In genomic region chr6:82006027-82006738, GRCh38 we compare ENCODE assay signal across 7 cellular contexts.
DNase-seq lines count a peak whose midpoint lies in the region; ATAC-seq, FAIRE-seq and TF ChIP-seq lines count a peak whose summit lies in the region.

No MANE protein-coding gene starts in this region.

- no peak for TF ChIP-seq POLR2A in GM12891 (IDR thresholded peaks at IDR 0.05; ENCODE audit: low read depth, low read length)

- FAIRE-seq in GM12891 (lab: Jason Lieb, UNC) = peak; percentile 20

- H3K4me1 Mint-ChIP-seq in WTC11 = peaks cover 3% of the 10 kb centered on the region; the same call in 1 of the 2 replicates

- H3K4me3 Mint-ChIP-seq in WTC11 = no peak overlapping the region

- H3K36me3 Mint-ChIP-seq in WTC11 = peaks cover 30% of the 10 kb centered on the region

- H3K36me3 ChIP-seq in kidney epithelial cell (ENCODE audit: control insufficient read depth, insufficient read depth, low read length) = no peaks in the 10 kb centered on the region

- no peaks in the 10 kb centered on the region for H3K27me3 ChIP-seq in kidney epithelial cell (ENCODE audit: control insufficient read depth, insufficient read depth, low read length)

- TF ChIP-seq CTCF in WTC11 (IDR thresholded peaks at IDR 0.05) = peak; percentile 58
- TF ChIP-seq CTCF in kidney epithelial cell (IDR thresholded peaks at IDR 0.05; ENCODE audit: insufficient read depth, low read length, poor library complexity, severe bottlenecking) = peak; percentile 66

- in situ Hi-C loops in KBM-7 (cut with MboI; ENCODE audit: low pct_unique_long_range_greater_than_20kb, low sequenced_read_pairs) = no loop called here

- no peak overlapping the region for H3K27ac Mint-ChIP-seq in WTC11

- POLR2A ChIA-PET in WTC11 (lab: Charles Lee) = no interaction called here

- no peaks in the 10 kb centered on the region for H3K27me3 Mint-ChIP-seq in WTC11 (ENCODE audit: low read depth)

- no peak overlapping the region for H3K4me3 ChIP-seq in kidney epithelial cell (ENCODE audit: low read depth, low read length)

- H3K9me3 Mint-ChIP-seq in WTC11 = peaks cover 42% of the 10 kb centered on the region

- DNase-seq in GM12891 (ENCODE audit: insufficient read length, low spot score) (no peak), KBM-7 (peak; percentile 65), WTC11 (ENCODE audit: low spot score) (peak; percentile 17), kidney epithelial cell (ENCODE audit: low read depth) (no peak), NCI-H1417 treated with DMSO at 0.1 percent for 48 hours (lab: John Stamatoyannopoulos, UW) (no peak), NCI-H1436 (lab: John Stamatoyannopoulos, UW) (no peak)

- ATAC-seq in GM21576 (IDR thresholded peaks at IDR 0.05; ENCODE audit: unreplicated experiment) (peak; percentile 78), WTC11 (peak; percentile 94)

- CTCF ChIA-PET in WTC11 (lab: Charles Lee) = interaction anchor here (0.6 to 1.7 kb wide), 8 partner anchors 11 to 271 kb away, joined by 3 to 7 read pairs (median 4); partner anchors contain the start of gene TENT5A

TF ChIP-seq in GM12891, 5 proteins besides CTCF, POLR2A, EP300 and RAD21:
- TF ChIP-seq TAF1 (IDR thresholded peaks at IDR 0.05; ENCODE audit: low read depth, low read length) = no peak
- no peak for TF ChIP-seq SPI1 (IDR thresholded peaks at IDR 0.05; ENCODE audit: low read depth, low read length)
- no peak for TF ChIP-seq POU2F2 (IDR thresholded peaks at IDR 0.05; ENCODE audit: low read depth, low read length)
- TF ChIP-seq POLR2AphosphoS5 (IDR thresholded peaks at IDR 0.05; ENCODE audit: low read depth, low read length) = no peak
- TF ChIP-seq PAX5 (IDR thresholded peaks at IDR 0.05; ENCODE audit: insufficient read depth, low read length, severe bottlenecking) = no peak

TF ChIP-seq in WTC11, 78 proteins besides CTCF, POLR2A, EP300 and RAD21:
- 0 out of 2 replicates have a peak, but pooled peaks have one; percentile 50 for TF ChIP-seq GTF2I (CRISPR knock-in tag; conservative IDR thresholded peaks at IDR 0.05)
- TF ChIP-seq, protein P1, sequence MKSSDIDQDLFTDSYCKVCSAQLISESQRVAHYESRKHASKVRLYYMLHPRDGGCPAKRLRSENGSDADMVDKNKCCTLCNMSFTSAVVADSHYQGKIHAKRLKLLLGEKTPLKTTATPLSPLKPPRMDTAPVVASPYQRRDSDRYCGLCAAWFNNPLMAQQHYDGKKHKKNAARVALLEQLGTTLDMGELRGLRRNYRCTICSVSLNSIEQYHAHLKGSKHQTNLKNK (CRISPR knock-in tag; IDR thresholded peaks at IDR 0.05) = no peak

Comparison
In these comparisons a context has a peak if more than half of its experiments do, and no peak if none do; other contexts are left out.
1. DNase-seq: peak in KBM-7 (single experiment) and WTC11 (single experiment); none in GM12891 (single experiment), kidney epithelial cell (single experiment), NCI-H1417 treated with DMSO at 0.1 percent for 48 hours (single experiment) and NCI-H1436 (single experiment).